In the genomic region with DNA sequence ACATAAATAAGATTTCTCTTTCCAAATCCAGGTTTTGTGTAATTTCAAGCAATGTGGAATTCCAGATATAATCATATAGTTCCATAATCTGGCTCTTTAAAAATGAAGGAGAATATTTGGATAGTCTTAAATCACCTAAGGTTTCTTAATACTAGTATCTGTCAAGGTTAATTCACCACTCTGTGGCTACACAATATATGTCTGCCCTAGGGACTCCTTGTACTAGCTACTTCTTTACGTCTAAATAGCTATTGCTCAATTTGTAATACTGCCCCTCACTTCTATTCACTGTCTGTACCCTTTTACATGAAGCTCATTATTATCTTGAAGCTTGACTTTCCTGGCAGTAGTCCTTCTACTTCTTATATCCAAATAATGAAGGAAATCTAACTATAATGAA, we compare ENCODE assay signal across 34 cellular contexts. TPM values are rescaled to one million over a fixed set of nuclear protein-coding genes. Genes with fewer than 3 reads are reported as not detected.
"Had no signal": no experiment of that assay in that cellular context is flagged by ENCODE, and none has a peak within 500 bp of the region (broad histone marks: within the 10 kb centered on the region; RNA-seq: fewer than 3 reads in every experiment).

No MANE protein-coding gene starts in this region.

- H3K9me3 Mint-ChIP-seq: activated CD4-positive, alpha-beta T cell treated with anti-CD3 and anti-CD28 coated beads, Interleukin-2, amount 10 ng/mL, durations not matched to agents 24 days and 14 days; central memory CD8-positive, alpha-beta T cell had no signal

- H3K4me3 Mint-ChIP-seq: activated CD4-positive, alpha-beta memory T cell treated with anti-CD3 and anti-CD28 coated beads for 36 hours; activated CD4-positive, alpha-beta T cell treated with anti-CD3 and anti-CD28 coated beads for 36 hours; activated CD4-positive, alpha-beta T cell treated with anti-CD3 and anti-CD28 coated beads, Interleukin-2, amount 10 ng/mL, durations not matched to agents 24 days and 14 days; activated CD8-positive, alpha-beta memory T cell treated with anti-CD3 and anti-CD28 coated beads, Interleukin-2, amount 10 ng/mL, durations not matched to agents 7 days and 5 days; activated CD8-positive, alpha-beta T cell treated with anti-CD3 and anti-CD28 coated beads, Interleukin-2, amount 10 ng/mL, durations not matched to agents 7 days and 5 days; activated naive CD8-positive, alpha-beta T cell; activated T-cell treated with anti-CD3 and anti-CD28 coated beads, Interleukin-2, amount 50 U/mL, for 24 hours; activated T-helper 17 cell treated with anti-CD3 and anti-CD28 coated beads, Interleukin-2, amount 50 U/mL, for 72 hours; central memory CD8-positive, alpha-beta T cell; dendritic cell treated with granulocyte-macrophage colony-stimulating factor and Interleukin-4, amounts not matched to agents 40 ng/mL and 50 ng/mL, for 4 days; endodermal cell had no signal

- H3K27ac Mint-ChIP-seq: activated CD4-positive, alpha-beta memory T cell treated with anti-CD3 and anti-CD28 coated beads for 36 hours; activated CD4-positive, alpha-beta T cell treated with anti-CD3 and anti-CD28 coated beads for 36 hours; activated CD4-positive, alpha-beta T cell treated with anti-CD3 and anti-CD28 coated beads, Interleukin-2, amount 10 ng/mL, durations not matched to agents 24 days and 14 days; activated CD8-positive, alpha-beta memory T cell treated with anti-CD3 and anti-CD28 coated beads, Interleukin-2, amount 10 ng/mL, durations not matched to agents 7 days and 5 days; activated CD8-positive, alpha-beta T cell treated with anti-CD3 and anti-CD28 coated beads, Interleukin-2, amount 10 ng/mL, durations not matched to agents 7 days and 5 days; activated naive CD8-positive, alpha-beta T cell; activated T-cell treated with anti-CD3 and anti-CD28 coated beads, Interleukin-2, amount 50 U/mL, for 24 hours; activated T-helper 17 cell treated with anti-CD3 and anti-CD28 coated beads, Interleukin-2, amount 50 U/mL, for 72 hours; dendritic cell treated with granulocyte-macrophage colony-stimulating factor and Interleukin-4, amounts not matched to agents 40 ng/mL and 50 ng/mL, for 4 days; endodermal cell had no signal

- H3K9me3 ChIP-seq: heart left ventricle had no signal

- DNase-seq: activated CD4-positive, alpha-beta memory T cell treated with anti-CD3 and anti-CD28 coated beads for 36 hours; activated CD4-positive, alpha-beta T cell treated with anti-CD3 and anti-CD28 coated beads for 36 hours; activated CD4-positive, alpha-beta T cell treated with anti-CD3 and anti-CD28 coated beads, Interleukin-2, amount 10 ng/mL, durations not matched to agents 24 days and 14 days; activated CD4-positive, CD25-positive, alpha-beta regulatory T cell; activated CD4-positive, CD25-positive, alpha-beta regulatory T cell treated with anti-CD3 and anti-CD28 coated beads, Interleukin-2, amount 50 U/mL, for 72 hours; activated CD8-positive, alpha-beta memory T cell treated with anti-CD3 and anti-CD28 coated beads, Interleukin-2, amount 10 ng/mL, durations not matched to agents 7 days and 5 days; activated CD8-positive, alpha-beta memory T cell treated with anti-CD3 and anti-CD28 coated beads, Interleukin-2, amount 50 U/mL, for 4 hours; activated CD8-positive, alpha-beta T cell treated with anti-CD3 and anti-CD28 coated beads, Interleukin-2, amount 10 ng/mL, durations not matched to agents 7 days and 5 days; activated effector memory CD4-positive, alpha-beta T cell treated with Interleukin-2 at 50 U/mL for 16 hours; activated gamma-delta T cell treated with Interleukin-2 at 50 U/mL for 16 hours; activated naive CD4-positive, alpha-beta T cell treated with anti-CD3 and anti-CD28 coated beads, Interleukin-2, amount 50 U/mL, for 16 hours; activated naive CD4-positive, alpha-beta T cell treated with Interleukin-2 at 50 U/mL for 16 hours; activated T-cell treated with anti-CD3 and anti-CD28 coated beads, Interleukin-2, amount 50 U/mL, for 24 hours; amniotic stem cell; anterior cingulate cortex; brain microvascular endothelial cell; dorsolateral prefrontal cortex; effector memory CD4-positive, alpha-beta T cell; endodermal cell; foreskin fibroblast; glutamatergic neuron; heart left ventricle; T-helper 2 cell had no signal

- H3K27me3 ChIP-seq: brain microvascular endothelial cell, dorsolateral prefrontal cortex, heart left ventricle had no signal

- H3K27ac ChIP-seq: brain microvascular endothelial cell, coronary artery, dorsolateral prefrontal cortex, heart left ventricle had no signal

- H3K36me3 ChIP-seq: brain microvascular endothelial cell, heart left ventricle had no signal

- H3K27me3 Mint-ChIP-seq: activated CD4-positive, alpha-beta memory T cell treated with anti-CD3 and anti-CD28 coated beads for 36 hours; activated CD4-positive, alpha-beta T cell treated with anti-CD3 and anti-CD28 coated beads for 36 hours; activated CD4-positive, alpha-beta T cell treated with anti-CD3 and anti-CD28 coated beads, Interleukin-2, amount 10 ng/mL, durations not matched to agents 24 days and 14 days; activated CD8-positive, alpha-beta memory T cell treated with anti-CD3 and anti-CD28 coated beads, Interleukin-2, amount 10 ng/mL, durations not matched to agents 7 days and 5 days; activated naive CD8-positive, alpha-beta T cell; activated T-cell treated with anti-CD3 and anti-CD28 coated beads, Interleukin-2, amount 50 U/mL, for 24 hours; activated T-helper 17 cell treated with anti-CD3 and anti-CD28 coated beads, Interleukin-2, amount 50 U/mL, for 72 hours; central memory CD8-positive, alpha-beta T cell; dendritic cell treated with granulocyte-macrophage colony-stimulating factor and Interleukin-4, amounts not matched to agents 40 ng/mL and 50 ng/mL, for 4 days had no signal

- FAIRE-seq: astrocyte, bronchial epithelial cell, frontal cortex had no signal

- ATAC-seq: activated CD4-positive, alpha-beta T cell treated with anti-CD3 and anti-CD28 coated beads for 36 hours; activated CD8-positive, alpha-beta memory T cell treated with anti-CD3 and anti-CD28 coated beads, Interleukin-2, amount 10 ng/mL, durations not matched to agents 7 days and 5 days; activated CD8-positive, alpha-beta T cell treated with anti-CD3 and anti-CD28 coated beads, Interleukin-2, amount 10 ng/mL, durations not matched to agents 7 days and 5 days; activated T-helper 17 cell treated with anti-CD3 and anti-CD28 coated beads, Interleukin-2, amount 50 U/mL, for 72 hours; esophagus mucosa; heart left ventricle had no signal

- H3K4me3 ChIP-seq: coronary artery, dorsolateral prefrontal cortex, heart left ventricle had no signal

- H3K4me1 Mint-ChIP-seq: activated CD4-positive, alpha-beta T cell treated with anti-CD3 and anti-CD28 coated beads for 36 hours; activated CD4-positive, alpha-beta T cell treated with anti-CD3 and anti-CD28 coated beads, Interleukin-2, amount 10 ng/mL, durations not matched to agents 24 days and 14 days; activated CD8-positive, alpha-beta memory T cell treated with anti-CD3 and anti-CD28 coated beads, Interleukin-2, amount 10 ng/mL, durations not matched to agents 7 days and 5 days; activated T-helper 17 cell treated with anti-CD3 and anti-CD28 coated beads, Interleukin-2, amount 50 U/mL, for 72 hours; central memory CD8-positive, alpha-beta T cell had no signal

- H3K36me3 Mint-ChIP-seq: activated CD4-positive, alpha-beta memory T cell treated with anti-CD3 and anti-CD28 coated beads for 36 hours; activated CD8-positive, alpha-beta memory T cell treated with anti-CD3 and anti-CD28 coated beads, Interleukin-2, amount 10 ng/mL, durations not matched to agents 7 days and 5 days; activated naive CD8-positive, alpha-beta T cell had no signal

RNA-seq across cellular contexts. Expression of gene CACNA2D1, which starts 47.2 kb away (rescaled TPM):
- total RNA-seq: activated CD4-positive, alpha-beta memory T cell treated with anti-CD3 and anti-CD28 coated beads for 36 hours; activated CD4-positive, alpha-beta T cell treated with anti-CD3 and anti-CD28 coated beads for 36 hours; activated CD4-positive, alpha-beta T cell treated with anti-CD3 and anti-CD28 coated beads, Interleukin-2, amount 10 ng/mL, durations not matched to agents 24 days and 14 days; activated CD8-positive, alpha-beta memory T cell treated with anti-CD3 and anti-CD28 coated beads for 36 hours; activated CD8-positive, alpha-beta T cell treated with anti-CD3 and anti-CD28 coated beads, Interleukin-2, amount 10 ng/mL, durations not matched to agents 7 days and 5 days; activated T-helper 17 cell treated with anti-CD3 and anti-CD28 coated beads, Interleukin-2, amount 50 U/mL, for 72 hours; T-helper 1 cell treated with Interleukin-12 subunit alpha and Interleukin-12 subunit beta and Interleukin-4 antibody, amounts not matched to agents 30 ng/mL and 1 ng/mL, for 36 hours had no signal
